In genomic region chr2:237535385-237536082, GRCh38 we compare ENCODE assay signal across 26 cellular contexts. TPM values are rescaled to one million over a fixed set of nuclear protein-coding genes. Genes with fewer than 3 reads are reported as not detected.
"Had no signal": no experiment of that assay in that cellular context is flagged by ENCODE, and none has a peak within 500 bp of the region (broad histone marks: within the 10 kb centered on the region; RNA-seq: fewer than 3 reads in every experiment).

No MANE protein-coding gene starts in this region.

- DNase-seq: activated CD4-positive, alpha-beta T cell treated with anti-CD3 and anti-CD28 coated beads for 4 hours; activated CD8-positive, alpha-beta memory T cell treated with anti-CD3 and anti-CD28 coated beads, Interleukin-2, amount 50 U/mL, for 4 hours; activated CD8-positive, alpha-beta T cell treated with anti-CD3 and anti-CD28 coated beads for 36 hours; activated naive CD4-positive, alpha-beta T cell treated with anti-CD3 and anti-CD28 coated beads, Interleukin-2, amount 50 U/mL, for 16 hours; activated naive CD8-positive, alpha-beta T cell treated with anti-CD3 and anti-CD28 coated beads, Interleukin-2, amount 10 ng/mL, durations not matched to agents 7 days and 5 days; activated T-cell treated with anti-CD3 and anti-CD28 coated beads, Interleukin-2, amount 50 U/mL, for 72 hours; adrenal gland; anterior cingulate cortex; central memory CD4-positive, alpha-beta T cell; MM.1S; NCI-H1092 treated with DMSO at 0.1 percent for 48 hours; NCI-H1417 treated with DMSO at 0.1 percent for 48 hours; NCI-H1694; NCI-H2029 treated with DMSO at 0.1 percent for 48 hours; NCI-H510A treated with DMSO at 0.1 percent for 48 hours; NCI-H69; NK-92 treated with Interleukin-12 subunit alpha and Interleukin-12 subunit beta, amount 100 ng/mL, for 24 hours; Peyer's patch; Right ventricle myocardium superior; SJCRH30; SK-N-SH; T-helper 1 cell; WERI-Rb-1 had no signal

- H3K36me3 ChIP-seq: adrenal gland, breast epithelium, Peyer's patch, SJCRH30, WERI-Rb-1 had no signal

- H3K4me3 ChIP-seq: adrenal gland, breast epithelium, Peyer's patch, SJCRH30 had no signal

- H3K27ac ChIP-seq: adrenal gland, breast epithelium, Peyer's patch, SJCRH30, WERI-Rb-1 had no signal

- H3K27me3 ChIP-seq: adrenal gland, breast epithelium, Peyer's patch had no signal

- H3K9ac ChIP-seq: SK-N-SH had no signal

- H3K4me1 ChIP-seq: breast epithelium, SJCRH30 had no signal

- H3K9me2 ChIP-seq: SK-N-SH had no signal

- H3K9me3 ChIP-seq: adrenal gland, breast epithelium, Peyer's patch, SJCRH30, SK-N-SH had no signal

- H3K4me2 ChIP-seq: SK-N-SH had no signal

RNA-seq across cellular contexts. Expression of gene PRLH, which starts 30.8 kb away (rescaled TPM):
- total RNA-seq: activated CD8-positive, alpha-beta T cell treated with anti-CD3 and anti-CD28 coated beads for 36 hours; activated naive CD8-positive, alpha-beta T cell treated with anti-CD3 and anti-CD28 coated beads, Interleukin-2, amount 10 ng/mL, durations not matched to agents 7 days and 5 days; activated T-cell treated with anti-CD3 and anti-CD28 coated beads, Interleukin-2, amount 50 U/mL, for 72 hours; activated T-helper 2 cell treated with anti-CD3 and anti-CD28 coated beads, Interferon-gamma antibody, Interleukin-2, Interleukin-4, amounts not matched to agents 10 μg/mL and 5 μg/mL and 100 μg/mL, durations not matched to agents 14 hours and 24 hours and 36 hours; adrenal gland; breast epithelium; Peyer's patch; Right ventricle myocardium superior; SJCRH30; T-helper 2 cell treated with Interferon-gamma antibody and Interleukin-4, amounts not matched to agents 100 ng/mL and 5 ng/mL, for 36 hours had no signal
- polyA plus RNA-seq: adrenal gland, SK-N-SH had no signal

RNA-seq across cellular contexts. Expression of gene MLPH, which starts 48.5 kb away (rescaled TPM):
- total RNA-seq: activated CD8-positive, alpha-beta T cell treated with anti-CD3 and anti-CD28 coated beads for 36 hours; activated naive CD8-positive, alpha-beta T cell treated with anti-CD3 and anti-CD28 coated beads, Interleukin-2, amount 10 ng/mL, durations not matched to agents 7 days and 5 days; activated T-helper 2 cell treated with anti-CD3 and anti-CD28 coated beads, Interferon-gamma antibody, Interleukin-2, Interleukin-4, amounts not matched to agents 10 μg/mL and 5 μg/mL and 100 μg/mL, durations not matched to agents 14 hours and 24 hours and 36 hours; T-helper 2 cell treated with Interferon-gamma antibody and Interleukin-4, amounts not matched to agents 100 ng/mL and 5 ng/mL, for 36 hours had no signal

RNA-seq across cellular contexts. Expression of gene RAB17, which starts 55.0 kb away (rescaled TPM):
- total RNA-seq: activated naive CD8-positive, alpha-beta T cell treated with anti-CD3 and anti-CD28 coated beads, Interleukin-2, amount 10 ng/mL, durations not matched to agents 7 days and 5 days; T-helper 2 cell treated with Interferon-gamma antibody and Interleukin-4, amounts not matched to agents 100 ng/mL and 5 ng/mL, for 36 hours had no signal
